ENCODE assay signal across 8 cellular contexts in genomic region chr19:52734893-52735661, GRCh38. TPM values are rescaled to one million over a fixed set of nuclear protein-coding genes. Genes with fewer than 3 reads are reported as not detected.
A peak's percentile ranks its signal among the peaks of the same experiment; 100 is the strongest.
DNase-seq lines count a peak whose midpoint lies in the region; ATAC-seq, FAIRE-seq and TF ChIP-seq lines count a peak whose summit lies in the region.

Gene ZNF611 (minus strand): TSS chr19:52735044. CDS start chr19:52715894, 19,150 bp downstream.

- DNase-seq in BE2C (peak; percentile 97), GM19238 (ENCODE audit: insufficient read length, low spot score) (peak; percentile 91), NCI-H524 treated with DMSO at 0.1 percent for 48 hours (lab: John Stamatoyannopoulos, UW) (peak; percentile 42)
- peak; percentile 99 for DNase-seq in activated CD4-positive, alpha-beta T cell treated with anti-CD3 and anti-CD28 coated beads for 48 hours
- peak; percentile 99 to 100 for DNase-seq in stimulated activated CD4-positive, alpha-beta T cell treated with anti-CD3 and anti-CD28 coated beads, Interleukin-1b, Interleukin-23, amount 100 ng/mL, for 4 hours (ENCODE audit: low read depth in 2 of 2)

- peak; percentile 87 for ATAC-seq in HG03442 (IDR thresholded peaks at IDR 0.05; ENCODE audit: unreplicated experiment)

- peak within 1 kb of the TSS; percentile 75 for H3K27ac ChIP-seq in layer of hippocampus (ENCODE audit: low read depth, low read length)

- no peaks in the 10 kb centered on the region for H3K4me1 ChIP-seq in BE2C

- peak within 1 kb of the TSS; percentile 87 for H3K4me3 ChIP-seq in BE2C (ENCODE audit: low read depth, low read length)

- H3K9me3 ChIP-seq in BE2C, result no peaks in the 10 kb centered on the region

- FAIRE-seq in colon (lab: Jason Lieb, UNC), result peak; percentile 61

- H3K36me3 ChIP-seq in BE2C, result no peaks in the 10 kb centered on the region

- H3K27me3 ChIP-seq in BE2C (no peaks in the 10 kb centered on the region), layer of hippocampus (ENCODE audit: control insufficient read depth, insufficient read depth, low read length) (no peaks in the 10 kb centered on the region)

- peak; percentile 64 for TF ChIP-seq CTCF in BE2C (IDR thresholded peaks at IDR 0.05; ENCODE audit: low read depth, low read length)

RNA-seq across cellular contexts. Expression of gene ZNF611, which starts in this region (rescaled TPM):
- polyA plus RNA-seq in BE2C (2012; ENCODE audit: insufficient read depth, insufficient read length, low read depth), result 5.7 TPM

Comparison
In these comparisons a context has a peak if more than half of its experiments do, and no peak if none do; other contexts are left out.
1. Peak in every context shown above with its lines: DNase-seq, ATAC-seq, H3K4me3 ChIP-seq and H3K27ac ChIP-seq.
2. DNase-seq: peak in every context shown above with its lines; median percentile 100 in stimulated activated CD4-positive, alpha-beta T cell treated with anti-CD3 and anti-CD28 coated beads, Interleukin-1b, Interleukin-23, amount 100 ng/mL, for 4 hours; 99 in activated CD4-positive, alpha-beta T cell treated with anti-CD3 and anti-CD28 coated beads for 48 hours; 97 in BE2C; 91 in GM19238; 42 in NCI-H524 treated with DMSO at 0.1 percent for 48 hours.